14 cellular contexts compared by ENCODE assay signal in the genomic region with DNA sequence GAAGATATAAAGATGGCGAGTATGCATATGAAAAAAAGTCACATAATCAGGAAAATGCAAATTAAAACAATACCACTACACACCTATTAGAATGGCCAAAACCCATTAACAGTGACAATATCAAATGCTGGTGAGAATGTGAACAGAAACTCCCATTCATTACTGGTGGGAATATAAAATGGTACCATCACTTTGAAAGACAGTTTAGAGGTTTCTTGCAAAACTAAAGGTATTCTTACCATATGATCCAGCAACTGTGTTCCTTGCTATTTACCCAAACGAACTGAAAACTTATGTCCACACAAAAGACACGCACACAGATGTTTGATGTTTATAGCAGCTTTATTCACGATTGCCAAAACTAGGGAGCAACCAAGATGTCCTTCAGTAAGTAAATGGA. TPM values are rescaled to one million over a fixed set of nuclear protein-coding genes. Genes with fewer than 3 reads are reported as not detected.
DNase-seq lines count a peak whose midpoint lies in the region; ATAC-seq and TF ChIP-seq lines count a peak whose summit lies in the region.
"Had no signal": no experiment of that assay in that cellular context is flagged by ENCODE, and none has a peak within 500 bp of the region (broad histone marks: within the 10 kb centered on the region; RNA-seq: fewer than 3 reads in every experiment).

No MANE protein-coding gene starts in this region.

- H3K27ac Mint-ChIP-seq in activated T-helper 2 cell treated with anti-CD3 and anti-CD28 coated beads, Interferon-gamma antibody, Interleukin-2, Interleukin-4, amounts not matched to agents 10 μg/mL and 5 μg/mL and 100 μg/mL, durations not matched to agents 14 hours and 24 hours and 36 hours: peak overlapping the region; percentile 65
- H3K27ac Mint-ChIP-seq in naive B cell: peak overlapping the region in 3 of 6 donors; percentile 7 to 79 (median 40)

- H3K9me3 Mint-ChIP-seq in activated T-helper 2 cell treated with anti-CD3 and anti-CD28 coated beads, Interferon-gamma antibody, Interleukin-2, Interleukin-4, amounts not matched to agents 10 μg/mL and 5 μg/mL and 100 μg/mL, durations not matched to agents 14 hours and 24 hours and 36 hours: peaks cover 4% of the 10 kb centered on the region
- H3K9me3 Mint-ChIP-seq in naive B cell: peaks cover 0 to 4% (median 0%) of the 10 kb centered on the region in 7 donors

- intact Hi-C loops in left ventricle myocardium inferior (cut with micrococcal nuclease): no loop called here
- intact Hi-C loops in right cardiac atrium (cut with DNase I): no loop called here
- intact Hi-C loops in activated T-helper 2 cell treated with anti-CD3 and anti-CD28 coated beads, Interferon-gamma antibody, Interleukin-2, Interleukin-4, amounts not matched to agents 10 μg/mL and 5 μg/mL and 100 μg/mL, durations not matched to agents 14 hours and 24 hours and 36 hours (cut with micrococcal nuclease): loop anchor here (10.0 kb wide), 2 partner anchors 383 to 743 kb away; partner anchors contain the start of gene PRSS23
- intact Hi-C loops in uterus (cut with DNase I; ENCODE audit: low total_unique reads): loop anchor here (10.0 kb wide), 1 partner anchor 183 kb away; the partner anchor contains the start of gene EED

- no peaks in the 10 kb centered on the region for H3K9me3 ChIP-seq in left ventricle myocardium inferior (replicated peaks)
- no peaks in the 10 kb centered on the region for H3K9me3 ChIP-seq in right cardiac atrium (ENCODE audit: control insufficient read depth, low read length)
- H3K9me3 ChIP-seq in uterus: no peaks in the 10 kb centered on the region
- H3K9me3 ChIP-seq: transverse colon had no signal

- peak overlapping the region; percentile 98 for H3K27ac ChIP-seq in left ventricle myocardium inferior (replicated peaks)
- H3K27ac ChIP-seq in right cardiac atrium (ENCODE audit: low read length): no peak overlapping the region
- peak overlapping the region; percentile 23 to 98 for H3K27ac ChIP-seq in uterus

- no peaks in the 10 kb centered on the region for H3K27me3 ChIP-seq in left ventricle myocardium inferior (ENCODE audit: low read depth)
- no peaks in the 10 kb centered on the region for H3K27me3 ChIP-seq in right cardiac atrium (ENCODE audit: control insufficient read depth, insufficient read depth)
- no peaks in the 10 kb centered on the region for H3K27me3 ChIP-seq in uterus
- H3K27me3 ChIP-seq: transverse colon had no signal

- no peaks in the 10 kb centered on the region for H3K27me3 Mint-ChIP-seq in activated T-helper 2 cell treated with anti-CD3 and anti-CD28 coated beads, Interferon-gamma antibody, Interleukin-2, Interleukin-4, amounts not matched to agents 10 μg/mL and 5 μg/mL and 100 μg/mL, durations not matched to agents 14 hours and 24 hours and 36 hours (ENCODE audit: low read depth)
- no peaks in the 10 kb centered on the region for H3K27me3 Mint-ChIP-seq in naive B cell

- H3K36me3 Mint-ChIP-seq in activated T-helper 2 cell treated with anti-CD3 and anti-CD28 coated beads, Interferon-gamma antibody, Interleukin-2, Interleukin-4, amounts not matched to agents 10 μg/mL and 5 μg/mL and 100 μg/mL, durations not matched to agents 14 hours and 24 hours and 36 hours (ENCODE audit: low read depth): peaks cover 64% of the 10 kb centered on the region
- peaks cover 7 to 20% of the 10 kb centered on the region in 2 donors for H3K36me3 Mint-ChIP-seq in naive B cell

- no peaks in the 10 kb centered on the region for H3K36me3 ChIP-seq in left ventricle myocardium inferior
- no peaks in the 10 kb centered on the region for H3K36me3 ChIP-seq in uterus
- H3K36me3 ChIP-seq: transverse colon had no signal

- ATAC-seq in right cardiac atrium (no peak), naive B cell (ENCODE audit: low read depth in 2 of 2) (no peak)

- TF ChIP-seq CTCF in left ventricle myocardium inferior (IDR thresholded peaks at IDR 0.05; ENCODE audit: borderline replicate concordance) (no peak), uterus (IDR thresholded peaks at IDR 0.05) (no peak)

- H3K4me3 ChIP-seq in left ventricle myocardium inferior: no peak overlapping the region
- H3K4me3 ChIP-seq in right cardiac atrium (ENCODE audit: low read length): no peak overlapping the region
- H3K4me3 ChIP-seq in uterus: no peak overlapping the region

- H3K4me1 Mint-ChIP-seq in activated T-helper 2 cell treated with anti-CD3 and anti-CD28 coated beads, Interferon-gamma antibody, Interleukin-2, Interleukin-4, amounts not matched to agents 10 μg/mL and 5 μg/mL and 100 μg/mL, durations not matched to agents 14 hours and 24 hours and 36 hours (ENCODE audit: low read depth): peaks cover 58% of the 10 kb centered on the region
- peaks cover 61 to 96% (median 75%) of the 10 kb centered on the region in 3 donors for H3K4me1 Mint-ChIP-seq in naive B cell

- H3K4me1 ChIP-seq in left ventricle myocardium inferior: peaks cover 93% of the 10 kb centered on the region
- H3K4me1 ChIP-seq in right cardiac atrium (ENCODE audit: control insufficient read depth, insufficient read depth, low read length): peaks cover 8% of the 10 kb centered on the region
- peaks cover 0 to 4% of the 10 kb centered on the region in 2 donors for H3K4me1 ChIP-seq in uterus

- no peak for TF ChIP-seq POLR2A in uterus (IDR thresholded peaks at IDR 0.05)

- H3K4me3 Mint-ChIP-seq in activated T-helper 2 cell treated with anti-CD3 and anti-CD28 coated beads, Interferon-gamma antibody, Interleukin-2, Interleukin-4, amounts not matched to agents 10 μg/mL and 5 μg/mL and 100 μg/mL, durations not matched to agents 14 hours and 24 hours and 36 hours (ENCODE audit: low read depth): peak overlapping the region; percentile 52
- peak overlapping the region in 6 of 8 donors; percentile 0 to 62 (median 26) for H3K4me3 Mint-ChIP-seq in naive B cell

- 79% methylated on average over 4 of the region's 4 CpGs for WGBS in right cardiac atrium

- no peak for DNase-seq in left ventricle myocardium inferior
- DNase-seq in right cardiac atrium: no peak
- no peak for DNase-seq in activated T-helper 2 cell treated with anti-CD3 and anti-CD28 coated beads, Interferon-gamma antibody, Interleukin-2, Interleukin-4, amounts not matched to agents 10 μg/mL and 5 μg/mL and 100 μg/mL, durations not matched to agents 14 hours and 24 hours and 36 hours (ENCODE audit: low spot score)
- no peak for DNase-seq in naive B cell
- DNase-seq in uterus: no peak
- no peak for DNase-seq in NK-92 (lab: John Stamatoyannopoulos, UW; ENCODE audit: unreplicated experiment)
- DNase-seq in amygdala (lab: John Stamatoyannopoulos, UW): no peak
- DNase-seq in NCI-H2029 (lab: John Stamatoyannopoulos, UW): no peak
- DNase-seq: activated effector memory CD4-positive, alpha-beta T cell treated with anti-CD3 and anti-CD28 coated beads, Interleukin-2, amount 50 U/mL, for 16 hours; DMS79 treated with DMSO at 0.1 percent for 48 hours; effector CD8-positive, alpha-beta T cell; GOT3; RPMI8226; transverse colon had no signal

RNA-seq across cellular contexts. Expression of gene PICALM, which starts 7.4 kb away (rescaled TPM):
- total RNA-seq in left ventricle myocardium inferior (133 TPM), right cardiac atrium (100 to 1,000 TPM; 170 to 298 (median 182) TPM), uterus (100 to 1,000 TPM; 198 to 402 (median 298) TPM)
- polyA plus RNA-seq in right cardiac atrium (62.8 TPM), naive B cell (ENCODE audit: low read depth in 6 of 6) (10 to 100 TPM; 13.3 to 20.2 (median 16.9) TPM)
- 193 and 213 TPM in 2 replicates for total RNA-seq in activated T-helper 2 cell treated with anti-CD3 and anti-CD28 coated beads, Interferon-gamma antibody, Interleukin-2, Interleukin-4, amounts not matched to agents 10 μg/mL and 5 μg/mL and 100 μg/mL, durations not matched to agents 14 hours and 24 hours and 36 hours

Comparison
In these comparisons a context has a peak if more than half of its experiments do, and no peak if none do; other contexts are left out.
1. intact Hi-C loops: an anchor here in activated T-helper 2 cell treated with anti-CD3 and anti-CD28 coated beads, Interferon-gamma antibody, Interleukin-2, Interleukin-4, amounts not matched to agents 10 μg/mL and 5 μg/mL and 100 μg/mL, durations not matched to agents 14 hours and 24 hours and 36 hours (10.0 kb wide) and uterus (10.0 kb wide); none called in left ventricle myocardium inferior and right cardiac atrium.